In genomic region chr19:4638330-4638729, GRCh38 we compare ENCODE assay signal across 9 cellular contexts. TPM values are rescaled to one million over a fixed set of nuclear protein-coding genes. Genes with fewer than 3 reads are reported as not detected.
DNase-seq lines count a peak whose midpoint lies in the region; ATAC-seq and TF ChIP-seq lines count a peak whose summit lies in the region.
"Had no signal": no experiment of that assay in that cellular context is flagged by ENCODE, and none has a peak within 500 bp of the region (broad histone marks: within the 10 kb centered on the region; RNA-seq: fewer than 3 reads in every experiment).

No MANE protein-coding gene starts in this region.

- H3K27ac Mint-ChIP-seq in CD14-positive monocyte, result peak overlapping the region; percentile 42 to 98 (median 96)
- H3K27ac Mint-ChIP-seq in natural killer cell treated with Interleukin-12 subunit alpha and Interleukin-12 subunit beta and Interleukin-15 and Interleukin-18, amount 100 ng/mL, for 72 hours, result peak overlapping the region; percentile 95 to 99
- H3K27ac Mint-ChIP-seq in H9, result no peak overlapping the region

- WGBS in H9 (ENCODE audit: extremely low coverage, insufficient read length, low lambda C conversion rate), result no CpG with 5 or more reads among the region's 11 CpGs

- H3K27me3 Mint-ChIP-seq in CD14-positive monocyte (ENCODE audit: low read depth in 3 of 3) (peaks cover 0 to 9% (median 5%) of the 10 kb centered on the region in 3 donors), H9 (ENCODE audit: low read depth) (peaks cover 32% of the 10 kb centered on the region)
- H3K27me3 Mint-ChIP-seq in natural killer cell treated with Interleukin-12 subunit alpha and Interleukin-12 subunit beta and Interleukin-15 and Interleukin-18, amount 100 ng/mL, for 72 hours, result no peaks in the 10 kb centered on the region

- POLR2A ChIA-PET in OCI-LY7 (lab: Charles Lee), result no interaction called here

- H2BK120ac ChIP-seq in H9 (ENCODE audit: low read depth, low read length, poor library complexity, severe bottlenecking), result no peak overlapping the region

- H4K20me1 ChIP-seq in OCI-LY7 (ENCODE audit: insufficient read depth, low read length), result no peaks in the 10 kb centered on the region
- no peaks in the 10 kb centered on the region for H4K20me1 ChIP-seq in H9 (ENCODE audit: control insufficient read depth, insufficient read depth, insufficient read length)

- H3K9me3 Mint-ChIP-seq in CD14-positive monocyte (no peaks in the 10 kb centered on the region), H9 (no peaks in the 10 kb centered on the region; a peak in 2 of 5 replicates)
- no peaks in the 10 kb centered on the region for H3K9me3 Mint-ChIP-seq in natural killer cell treated with Interleukin-12 subunit alpha and Interleukin-12 subunit beta and Interleukin-15 and Interleukin-18, amount 100 ng/mL, for 72 hours

- H4K5ac ChIP-seq in H9 (ENCODE audit: insufficient read length, low read depth, low read length), result no peak overlapping the region

- no peak overlapping the region for H3K9ac ChIP-seq in H9 (ENCODE audit: extremely low read depth, insufficient read length, low read length)

- no peak overlapping the region for H2BK12ac ChIP-seq in H9 (ENCODE audit: insufficient read length, low read depth, low read length)

- TF ChIP-seq CTCF in CD14-positive monocyte (IDR thresholded peaks at IDR 0.05) (no peak), OCI-LY7 (conservative IDR thresholded peaks at IDR 0.05; ENCODE audit: low read length) (no peak), H9 (conservative IDR thresholded peaks at IDR 0.05) (no peak)

- H3K23me2 ChIP-seq in H9 (ENCODE audit: insufficient read length, low read depth, low read length, poor library complexity, severe bottlenecking), result peaks cover 13% of the 10 kb centered on the region

- H3K4me2 ChIP-seq in OCI-LY7 (ENCODE audit: low read length) (peak overlapping the region; percentile 68), H9 (ENCODE audit: insufficient read depth, insufficient read length, low read length) (no peak overlapping the region)

- H3T11ph ChIP-seq in H9 (ENCODE audit: low read length), result no peak overlapping the region

- no peak overlapping the region for H3K56ac ChIP-seq in H9 (ENCODE audit: insufficient read length, low read depth, low read length)

- DNase-seq in CD14-positive monocyte (ENCODE audit: low spot score) (no peak), OCI-LY7 (ENCODE audit: low spot score) (no peak), NCI-H69 (lab: John Stamatoyannopoulos, UW) (no peak), middle frontal gyrus (ENCODE audit: extremely low spot score, low spot score) (no peak), H9 (no peak)
- DNase-seq in effector memory CD4-positive, alpha-beta T cell, result no peak
- DNase-seq in natural killer cell treated with Interleukin-12 subunit alpha and Interleukin-12 subunit beta and Interleukin-15 and Interleukin-18, amount 100 ng/mL, for 72 hours (ENCODE audit: low spot score), result no peak
- DNase-seq: left colon had no signal

- BruUV-seq in OCI-LY7 (replicated peaks; lab: Mats Ljungman, UMichigan), result no TSS peak

- H2BK20ac ChIP-seq in H9 (ENCODE audit: low read depth, low read length, poor library complexity, severe bottlenecking), result no peak overlapping the region

- ATAC-seq in natural killer cell treated with Interleukin-12 subunit alpha and Interleukin-12 subunit beta and Interleukin-15 and Interleukin-18, amount 100 ng/mL, for 72 hours, result no peak
- no peak for ATAC-seq in HG02588 (IDR thresholded peaks at IDR 0.05; ENCODE audit: unreplicated experiment)

- H3K4me3 Mint-ChIP-seq in CD14-positive monocyte, result no peak overlapping the region
- H3K4me3 Mint-ChIP-seq in natural killer cell treated with Interleukin-12 subunit alpha and Interleukin-12 subunit beta and Interleukin-15 and Interleukin-18, amount 100 ng/mL, for 72 hours, result no peak overlapping the region
- no peak overlapping the region for H3K4me3 Mint-ChIP-seq in H9

- intact Hi-C loops in CD14-positive monocyte (cut with micrococcal nuclease), result loop anchor here (5.0 kb wide), 2 partner anchors 96 to 111 kb away; partner anchors contain the start of gene LRG1 (in 2 of the 2)
- intact Hi-C loops in OCI-LY7 (cut with micrococcal nuclease; ENCODE audit: unreplicated experiment), result loop anchor here (2.0 kb wide), 1 partner anchor 86 kb away; no protein-coding TSS in a partner anchor

- no peaks in the 10 kb centered on the region for H3K9me2 ChIP-seq in OCI-LY7 (ENCODE audit: insufficient read depth, low read length)

- no peaks in the 10 kb centered on the region for H3K79me1 ChIP-seq in H9 (ENCODE audit: insufficient read depth, low read depth, low read length, poor library complexity, severe bottlenecking)

- no peak overlapping the region for H3K23ac ChIP-seq in H9 (ENCODE audit: insufficient read length, low read depth, low read length)

- H3K4me1 Mint-ChIP-seq in CD14-positive monocyte (peaks cover 59% of the 10 kb centered on the region), H9 (peaks cover 9 to 19% of the 10 kb centered on the region in 2 experiments)
- peaks cover 24% of the 10 kb centered on the region in 2 donors for H3K4me1 Mint-ChIP-seq in natural killer cell treated with Interleukin-12 subunit alpha and Interleukin-12 subunit beta and Interleukin-15 and Interleukin-18, amount 100 ng/mL, for 72 hours (ENCODE audit: low read depth in 2 of 2)

- H3K27ac ChIP-seq in OCI-LY7 (ENCODE audit: low read depth, low read length, poor library complexity, severe bottlenecking) (peak overlapping the region; percentile 90), H9 (ENCODE audit: insufficient read length, low read depth, low read length) (no peak overlapping the region)
- peak overlapping the region; percentile 81 for H3K27ac ChIP-seq in effector memory CD4-positive, alpha-beta T cell (ENCODE audit: insufficient read depth, low read length, poor library complexity, severe bottlenecking)

- no peaks in the 10 kb centered on the region for H3K36me3 ChIP-seq in OCI-LY7 (ENCODE audit: insufficient read depth, low read length)
- no peaks in the 10 kb centered on the region for H3K36me3 ChIP-seq in effector memory CD4-positive, alpha-beta T cell (ENCODE audit: control insufficient read depth, insufficient read depth, low read length)

- H3K79me2 ChIP-seq in OCI-LY7 (ENCODE audit: insufficient read depth, low read depth, low read length) (peaks cover 17% of the 10 kb centered on the region; the same call in 1 of the 2 replicates), H9 (ENCODE audit: insufficient read depth, low read length) (no peaks in the 10 kb centered on the region)

- H2BK15ac ChIP-seq in H9 (ENCODE audit: low read depth, low read length), result no peak overlapping the region

- peaks cover 33% of the 10 kb centered on the region for H3K4me1 ChIP-seq in OCI-LY7 (ENCODE audit: insufficient read depth, low read length, poor library complexity, severe bottlenecking)
- peaks cover 34% of the 10 kb centered on the region for H3K4me1 ChIP-seq in effector memory CD4-positive, alpha-beta T cell (ENCODE audit: control insufficient read depth, insufficient read depth, low read length, poor library complexity, severe bottlenecking)
- H3K4me1 ChIP-seq in H9 (ENCODE audit: insufficient read depth, low read length), result no peaks in the 10 kb centered on the region

- H3K36me3 Mint-ChIP-seq in CD14-positive monocyte (peaks cover 0 to 3% of the 10 kb centered on the region in 2 donors), H9 (ENCODE audit: insufficient read depth in 1 of 3, low read depth in 3 of 3) (no peaks in the 10 kb centered on the region)
- H3K36me3 Mint-ChIP-seq in natural killer cell treated with Interleukin-12 subunit alpha and Interleukin-12 subunit beta and Interleukin-15 and Interleukin-18, amount 100 ng/mL, for 72 hours, result no peaks in the 10 kb centered on the region

- H3K18ac ChIP-seq in H9 (ENCODE audit: insufficient read length, low read depth, low read length), result no peak overlapping the region

- no peak overlapping the region for H3K4ac ChIP-seq in H9 (ENCODE audit: low read depth, low read length)

- CTCF ChIA-PET in OCI-LY7 (lab: Charles Lee; ENCODE audit: unreplicated experiment), result no interaction called here

- no peak overlapping the region for H2AK5ac ChIP-seq in H9 (ENCODE audit: insufficient read length, low read length)

- H2BK5ac ChIP-seq in H9 (ENCODE audit: insufficient read length, low read length), result no peak overlapping the region

- H4K8ac ChIP-seq in H9 (replicated peaks; ENCODE audit: insufficient read length, low read depth, low read length), result no peak overlapping the region

- H2AFZ ChIP-seq in OCI-LY7 (ENCODE audit: low read length) (peak overlapping the region; percentile 14; the same call in 1 of the 2 replicates), H9 (ENCODE audit: low read length) (no peak overlapping the region)

- peak overlapping the region; percentile 57 for H3K4me3 ChIP-seq in OCI-LY7 (ENCODE audit: low read depth, low read length, poor library complexity, severe bottlenecking)
- H3K4me3 ChIP-seq in effector memory CD4-positive, alpha-beta T cell (ENCODE audit: insufficient read depth, low read depth, low read length, poor library complexity, severe bottlenecking), result no peak overlapping the region

- no peak overlapping the region for H4K91ac ChIP-seq in H9 (ENCODE audit: insufficient read length, low read depth, low read length)

- no peak overlapping the region for H3K14ac ChIP-seq in H9 (ENCODE audit: insufficient read depth, low read length)

- H3K9me3 ChIP-seq in OCI-LY7 (ENCODE audit: low read length) (no peaks in the 10 kb centered on the region), H9 (ENCODE audit: control insufficient read depth, low read depth, low read length) (no peaks in the 10 kb centered on the region)
- H3K9me3 ChIP-seq in effector memory CD4-positive, alpha-beta T cell (ENCODE audit: control insufficient read depth, low read length), result no peaks in the 10 kb centered on the region

- no peaks in the 10 kb centered on the region for H3K27me3 ChIP-seq in effector memory CD4-positive, alpha-beta T cell (replicated peaks; ENCODE audit: control insufficient read depth, insufficient read depth, low read length, poor library complexity, severe bottlenecking)
- no peaks in the 10 kb centered on the region for H3K27me3 ChIP-seq in H9 (ENCODE audit: insufficient read depth, low read length)

RNA-seq across cellular contexts. Expression of gene TNFAIP8L1, which starts 1.0 kb away (rescaled TPM):
- polyA plus RNA-seq in CD14-positive monocyte, result 1 to 10 TPM; 1.8 to 3.9 TPM
- total RNA-seq in OCI-LY7 (2014; rRNA removed; shearing (Covaris generic)), result 9.0 and 10.0 TPM in 2 replicates
- 22.7 and 24.3 TPM in 2 replicates for total RNA-seq in OCI-LY7 (2022)
- 10 to 100 TPM in 1 of 2 donors, 1 to 10 TPM in 1; 8.3 to 10.3 TPM for total RNA-seq in natural killer cell treated with Interleukin-12 subunit alpha and Interleukin-12 subunit beta and Interleukin-15 and Interleukin-18, amount 100 ng/mL, for 72 hours
- 3.5 and 4.2 TPM in 2 replicates for total RNA-seq in H9 (2021)

RNA-seq across cellular contexts. Expression of gene MYDGF, which starts 31.8 kb away (rescaled TPM):
- 100 to 1,000 TPM; 160 to 165 TPM for polyA plus RNA-seq in CD14-positive monocyte
- 73.3 and 76.0 TPM in 2 replicates for total RNA-seq in OCI-LY7 (2014; rRNA removed; shearing (Covaris generic))
- total RNA-seq in OCI-LY7 (2022), result 65.0 and 77.3 TPM in 2 replicates
- 100 to 1,000 TPM; 107 to 195 TPM for total RNA-seq in natural killer cell treated with Interleukin-12 subunit alpha and Interleukin-12 subunit beta and Interleukin-15 and Interleukin-18, amount 100 ng/mL, for 72 hours
- total RNA-seq in H9 (2021), result 43.4 and 47.0 TPM in 2 replicates

Comparison
In these comparisons a context has a peak if more than half of its experiments do, and no peak if none do; other contexts are left out.
1. H3K27ac Mint-ChIP-seq: peak in CD14-positive monocyte (7 of 7) and natural killer cell treated with Interleukin-12 subunit alpha and Interleukin-12 subunit beta and Interleukin-15 and Interleukin-18, amount 100 ng/mL, for 72 hours (2 of 2); none in H9 (0 of 3).